Comparison of ENCODE assay signal across 8 cellular contexts in genomic region chr1:244047739-244048565, GRCh38. TPM values are rescaled to one million over a fixed set of nuclear protein-coding genes. Genes with fewer than 3 reads are reported as not detected.
A peak's percentile ranks its signal among the peaks of the same experiment; 100 is the strongest.
DNase-seq lines count a peak whose midpoint lies in the region; ATAC-seq and TF ChIP-seq lines count a peak whose summit lies in the region.

No MANE protein-coding gene starts in this region.

- H3K27me3 ChIP-seq in prostate gland (replicated peaks; ENCODE audit: insufficient read depth): no peaks in the 10 kb centered on the region

- peaks cover 27% of the 10 kb centered on the region for H3K4me1 Mint-ChIP-seq in T-helper 1 cell treated with Interleukin-12 subunit alpha and Interleukin-12 subunit beta and Interleukin-4 antibody, amounts not matched to agents 30 μg/mL and 1 μg/mL, for 36 hours (ENCODE audit: low read depth)

- H3K4me3 ChIP-seq in prostate gland (peak overlapping the region; percentile 79 to 83), urinary bladder (ENCODE audit: low read depth, low read length) (peak overlapping the region; percentile 73)

- TF ChIP-seq POLR2A in prostate gland (IDR thresholded peaks at IDR 0.05): peak; percentile 96

- H3K36me3 Mint-ChIP-seq in T-helper 1 cell treated with Interleukin-12 subunit alpha and Interleukin-12 subunit beta and Interleukin-4 antibody, amounts not matched to agents 30 μg/mL and 1 μg/mL, for 36 hours (ENCODE audit: low read depth): peaks cover 11% of the 10 kb centered on the region

- H3K4me3 Mint-ChIP-seq in T-helper 1 cell treated with Interleukin-12 subunit alpha and Interleukin-12 subunit beta and Interleukin-4 antibody, amounts not matched to agents 30 μg/mL and 1 μg/mL, for 36 hours: peak overlapping the region; percentile 91

- ATAC-seq in GM18498 (IDR thresholded peaks at IDR 0.05; ENCODE audit: unreplicated experiment) (peak; percentile 78), HG02885 (IDR thresholded peaks at IDR 0.05; ENCODE audit: poor library complexity, unreplicated experiment) (peak; percentile 75), left ventricle myocardium superior (peak; percentile 96)

- peak overlapping the region; percentile 93 for H3K27ac Mint-ChIP-seq in T-helper 1 cell treated with Interleukin-12 subunit alpha and Interleukin-12 subunit beta and Interleukin-4 antibody, amounts not matched to agents 30 μg/mL and 1 μg/mL, for 36 hours

- intact Hi-C loops in left ventricle myocardium superior (cut with micrococcal nuclease): no loop called here
- intact Hi-C loops in prostate gland (cut with DNase I): loop anchor here (2.0 to 10.0 kb wide), 5 partner anchors 114 to 553 kb away; no protein-coding TSS in a partner anchor

- no peaks in the 10 kb centered on the region for H3K4me1 ChIP-seq in prostate gland (replicated peaks)
- no peaks in the 10 kb centered on the region for H3K4me1 ChIP-seq in urinary bladder (ENCODE audit: insufficient read depth)

- H3K9me3 Mint-ChIP-seq in T-helper 1 cell treated with Interleukin-12 subunit alpha and Interleukin-12 subunit beta and Interleukin-4 antibody, amounts not matched to agents 30 μg/mL and 1 μg/mL, for 36 hours: no peaks in the 10 kb centered on the region

- TF ChIP-seq CTCF in prostate gland (IDR thresholded peaks at IDR 0.05): no peak

- DNase-seq in NCI-H1694 (lab: John Stamatoyannopoulos, UW) (peak; percentile 97), amygdala (lab: John Stamatoyannopoulos, UW) (peak; percentile 79 to 100 (median 99)), left ventricle myocardium superior (peak; percentile 99), prostate gland (ENCODE audit: low spot score) (peak; percentile 99)

- H3K27ac ChIP-seq in prostate gland (peak overlapping the region; percentile 99 to 100), urinary bladder (ENCODE audit: low read depth) (peak overlapping the region; percentile 98)

- H3K9me3 ChIP-seq in prostate gland: no peaks in the 10 kb centered on the region

- H3K36me3 ChIP-seq in prostate gland: no peaks in the 10 kb centered on the region
- H3K36me3 ChIP-seq in urinary bladder (ENCODE audit: insufficient read depth): no peaks in the 10 kb centered on the region

- under 1% methylated on average over 47 of the region's 81 CpGs for whole genome bisulfite sequencing in prostate gland
- under 1% methylated on average over 80 of the region's 81 CpGs for WGBS in urinary bladder

- peaks cover 46% of the 10 kb centered on the region for H3K27me3 Mint-ChIP-seq in T-helper 1 cell treated with Interleukin-12 subunit alpha and Interleukin-12 subunit beta and Interleukin-4 antibody, amounts not matched to agents 30 μg/mL and 1 μg/mL, for 36 hours (ENCODE audit: low read depth)

RNA-seq across cellular contexts. Expression of gene ZBTB18, which starts 3.1 kb away (rescaled TPM):
- total RNA-seq in left ventricle myocardium superior (35.4 TPM), prostate gland (10 to 100 TPM; 14.2 to 40.8 TPM), urinary bladder (18.2 TPM)
- polyA plus RNA-seq in urinary bladder: 13.1 TPM

Comparison
In these comparisons a context has a peak if more than half of its experiments do, and no peak if none do; other contexts are left out.
1. Peak in every context shown above with its lines: DNase-seq, ATAC-seq, H3K4me3 ChIP-seq and H3K27ac ChIP-seq.